In genomic region chr5:96537386-96537785, GRCh38 we compare ENCODE assay signal across 9 cellular contexts.
DNase-seq lines count a peak whose midpoint lies in the region; ATAC-seq and TF ChIP-seq lines count a peak whose summit lies in the region.
"Had no signal": no experiment of that assay in that cellular context is flagged by ENCODE, and none has a peak within 500 bp of the region (broad histone marks: within the 10 kb centered on the region; RNA-seq: fewer than 3 reads in every experiment).

No MANE protein-coding gene starts in this region.

- peak overlapping the region; percentile 86 for H3K27ac Mint-ChIP-seq in activated naive CD4-positive, alpha-beta T cell treated with anti-CD3 and anti-CD28 coated beads, Interleukin-2, amount 10 ng/mL, durations not matched to agents 7 days and 5 days
- peak overlapping the region; percentile 91 for H3K27ac Mint-ChIP-seq in stimulated activated naive CD8-positive, alpha-beta T cell treated with anti-CD3 and anti-CD28 coated beads, Interleukin-15, Interleukin-2, amounts not matched to agents 100 ng/mL and 50 ng/mL, for 24 hours

- H3K9me2 ChIP-seq in PC-3 (replicated peaks; ENCODE audit: low read length) = no peaks in the 10 kb centered on the region

- no peak for TF ChIP-seq CTCF in PC-3 (conservative IDR thresholded peaks at IDR 0.05; ENCODE audit: low read depth, low read length)

- DNase-seq in activated naive CD4-positive, alpha-beta T cell treated with anti-CD3 and anti-CD28 coated beads, Interleukin-2, amount 10 ng/mL, durations not matched to agents 7 days and 5 days = peak; percentile 29
- no peak for DNase-seq in activated naive CD4-positive, alpha-beta T cell (lab: John Stamatoyannopoulos, UW)
- DNase-seq in PC-3 (peak; percentile 47), DMS 273 treated with DMSO at 0.1 percent for 48 hours (lab: John Stamatoyannopoulos, UW) (no peak), NCI-H82 treated with DMSO at 0.1 percent for 48 hours (lab: John Stamatoyannopoulos, UW; ENCODE audit: unreplicated experiment) (no peak), DMS79 treated with DMSO at 0.1 percent for 48 hours (lab: John Stamatoyannopoulos, UW) (no peak)
- DNase-seq in effector CD4-positive, alpha-beta T cell = peak; percentile 5
- DNase-seq: caudate nucleus had no signal

- H3K36me3 ChIP-seq in PC-3 (ENCODE audit: low read depth, low read length) = no peaks in the 10 kb centered on the region

- H3K36me3 Mint-ChIP-seq in activated naive CD4-positive, alpha-beta T cell treated with anti-CD3 and anti-CD28 coated beads, Interleukin-2, amount 10 ng/mL, durations not matched to agents 7 days and 5 days = peaks cover 3% of the 10 kb centered on the region
- no peaks in the 10 kb centered on the region for H3K36me3 Mint-ChIP-seq in stimulated activated naive CD8-positive, alpha-beta T cell treated with anti-CD3 and anti-CD28 coated beads, Interleukin-15, Interleukin-2, amounts not matched to agents 100 ng/mL and 50 ng/mL, for 24 hours (ENCODE audit: low read depth)

- H3K4me2 ChIP-seq in PC-3 (ENCODE audit: low read length) = no peak overlapping the region

- H3K9me3 ChIP-seq in PC-3 (ENCODE audit: low read length) = no peaks in the 10 kb centered on the region

- peaks cover 34% of the 10 kb centered on the region for H3K4me1 Mint-ChIP-seq in activated naive CD4-positive, alpha-beta T cell treated with anti-CD3 and anti-CD28 coated beads, Interleukin-2, amount 10 ng/mL, durations not matched to agents 7 days and 5 days
- H3K4me1 Mint-ChIP-seq in stimulated activated naive CD8-positive, alpha-beta T cell treated with anti-CD3 and anti-CD28 coated beads, Interleukin-15, Interleukin-2, amounts not matched to agents 100 ng/mL and 50 ng/mL, for 24 hours (ENCODE audit: low read depth) = peaks cover 51% of the 10 kb centered on the region

- CTCF ChIA-PET in activated naive CD4-positive, alpha-beta T cell treated with anti-CD3 and anti-CD28 coated beads, Interleukin-2, amount 10 ng/mL, durations not matched to agents 7 days and 5 days (lab: Charles Lee) = interaction anchor here (1.0 kb wide), 1 partner anchor 62 kb away, joined by 5 read pairs; no protein-coding TSS in a partner anchor
- CTCF ChIA-PET in PC-3 (lab: Charles Lee) = no interaction called here

- peak; percentile 51; the same call in 1 of the 2 replicates for ATAC-seq in PC-3

- H3K27me3 ChIP-seq in PC-3 (ENCODE audit: low read length) = no peaks in the 10 kb centered on the region

- no peak overlapping the region for H3K4me3 ChIP-seq in PC-3 (ENCODE audit: low read length)

- intact Hi-C loops in PC-3 (cut with micrococcal nuclease) = no loop called here

- H3K9me3 Mint-ChIP-seq in activated naive CD4-positive, alpha-beta T cell treated with anti-CD3 and anti-CD28 coated beads, Interleukin-2, amount 10 ng/mL, durations not matched to agents 7 days and 5 days = peaks cover 7% of the 10 kb centered on the region
- no peaks in the 10 kb centered on the region for H3K9me3 Mint-ChIP-seq in stimulated activated naive CD8-positive, alpha-beta T cell treated with anti-CD3 and anti-CD28 coated beads, Interleukin-15, Interleukin-2, amounts not matched to agents 100 ng/mL and 50 ng/mL, for 24 hours

- BruUV-seq in PC-3 (replicated peaks; lab: Mats Ljungman, UMichigan) = no TSS peak

- H3K4me3 Mint-ChIP-seq in activated naive CD4-positive, alpha-beta T cell treated with anti-CD3 and anti-CD28 coated beads, Interleukin-2, amount 10 ng/mL, durations not matched to agents 7 days and 5 days = no peak overlapping the region
- peak overlapping the region; percentile 76 for H3K4me3 Mint-ChIP-seq in stimulated activated naive CD8-positive, alpha-beta T cell treated with anti-CD3 and anti-CD28 coated beads, Interleukin-15, Interleukin-2, amounts not matched to agents 100 ng/mL and 50 ng/mL, for 24 hours

- peaks cover 23% of the 10 kb centered on the region for H3K4me1 ChIP-seq in PC-3 (ENCODE audit: insufficient read depth, low read length)

- POLR2A ChIA-PET in PC-3 (lab: Charles Lee; ENCODE audit: unreplicated experiment) = no interaction called here

- no peak overlapping the region for H3K9ac ChIP-seq in PC-3 (ENCODE audit: low read length)

- H2AFZ ChIP-seq in PC-3 (ENCODE audit: low read length) = no peak overlapping the region; the same call in 1 of the 2 replicates

- H4K20me1 ChIP-seq in PC-3 (ENCODE audit: low read length) = no peaks in the 10 kb centered on the region

- peaks cover 4% of the 10 kb centered on the region for H3K27me3 Mint-ChIP-seq in activated naive CD4-positive, alpha-beta T cell treated with anti-CD3 and anti-CD28 coated beads, Interleukin-2, amount 10 ng/mL, durations not matched to agents 7 days and 5 days
- no peaks in the 10 kb centered on the region for H3K27me3 Mint-ChIP-seq in stimulated activated naive CD8-positive, alpha-beta T cell treated with anti-CD3 and anti-CD28 coated beads, Interleukin-15, Interleukin-2, amounts not matched to agents 100 ng/mL and 50 ng/mL, for 24 hours

- peak overlapping the region; percentile 35; the same call in 1 of the 2 replicates for H3K27ac ChIP-seq in PC-3 (ENCODE audit: low read length)

- no peaks in the 10 kb centered on the region for H3F3A ChIP-seq in PC-3 (ENCODE audit: low read length, unreplicated experiment)

- H3K79me2 ChIP-seq in PC-3 (ENCODE audit: low read length) = no peaks in the 10 kb centered on the region

Comparison
In these comparisons a context has a peak if more than half of its experiments do, and no peak if none do; other contexts are left out.
1. DNase-seq: peak in activated naive CD4-positive, alpha-beta T cell treated with anti-CD3 and anti-CD28 coated beads, Interleukin-2, amount 10 ng/mL, durations not matched to agents 7 days and 5 days (single experiment), PC-3 (single experiment) and effector CD4-positive, alpha-beta T cell (single experiment); none in activated naive CD4-positive, alpha-beta T cell (0 of 4), DMS 273 treated with DMSO at 0.1 percent for 48 hours (single experiment), NCI-H82 treated with DMSO at 0.1 percent for 48 hours (single experiment) and DMS79 treated with DMSO at 0.1 percent for 48 hours (single experiment).